Comparison of ENCODE assay signal across 14 cellular contexts in the genomic region with DNA sequence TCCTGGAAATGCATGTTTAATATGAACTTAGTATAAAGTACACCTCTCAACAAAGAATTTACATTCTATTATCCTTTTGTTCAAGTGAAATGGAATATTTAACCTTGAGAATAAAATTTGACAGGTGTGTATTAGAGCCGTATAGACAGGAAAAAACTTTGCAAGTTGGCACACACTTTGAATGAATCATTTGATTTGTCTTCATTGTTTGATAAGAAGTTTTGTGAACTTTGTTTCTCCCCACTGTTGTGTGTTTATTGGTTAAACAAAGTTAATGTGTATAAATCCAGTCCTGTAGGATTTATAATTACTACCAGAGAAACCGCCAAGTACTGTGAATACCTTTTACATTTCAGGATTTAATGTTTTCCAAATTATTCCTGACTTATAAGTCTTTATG. TPM values are rescaled to one million over a fixed set of nuclear protein-coding genes. Genes with fewer than 3 reads are reported as not detected.
DNase-seq lines count a peak whose midpoint lies in the region; ATAC-seq and TF ChIP-seq lines count a peak whose summit lies in the region.
"Had no signal": no experiment of that assay in that cellular context is flagged by ENCODE, and none has a peak within 500 bp of the region (broad histone marks: within the 10 kb centered on the region; RNA-seq: fewer than 3 reads in every experiment).

No MANE protein-coding gene starts in this region.

- no peaks in the 10 kb centered on the region for H3K36me3 ChIP-seq in ACC112 (ENCODE audit: insufficient read depth, low read length)
- H3K36me3 ChIP-seq in HUES6 (ENCODE audit: control insufficient read depth, insufficient read depth, low read length) = no peaks in the 10 kb centered on the region
- H3K36me3 ChIP-seq in colonic mucosa = no peaks in the 10 kb centered on the region
- H3K36me3 ChIP-seq in muscle layer of colon (ENCODE audit: insufficient read depth, low read length) = no peaks in the 10 kb centered on the region

- H3K4me1 ChIP-seq in ACC112 (ENCODE audit: control insufficient read depth, insufficient read depth, low read length, unreplicated experiment) (peaks cover 27% of the 10 kb centered on the region), HUES6 (ENCODE audit: control insufficient read depth, insufficient read depth, low read length) (peaks cover 7% of the 10 kb centered on the region; the same call in 1 of the 2 replicates), colonic mucosa (no peaks in the 10 kb centered on the region), muscle layer of colon (ENCODE audit: insufficient read depth, low read length) (no peaks in the 10 kb centered on the region)

- intact Hi-C loops in colonic mucosa (cut with DNase I) = no loop called here

- H3K9ac ChIP-seq in HUES6 (ENCODE audit: low read length) = no peak overlapping the region
- no peak overlapping the region for H3K9ac ChIP-seq in colonic mucosa (ENCODE audit: low read depth in 2 of 2, low read length in 2 of 2)
- peak overlapping the region; percentile 49 for H3K9ac ChIP-seq in muscle layer of colon (ENCODE audit: low read length)

- ATAC-seq in GM19395 (IDR thresholded peaks at IDR 0.05; ENCODE audit: unreplicated experiment) = no peak

- no peak overlapping the region for H2AFZ ChIP-seq in ACC112 (ENCODE audit: low read length, unreplicated experiment)

- H3K27me3 ChIP-seq in ACC112 (ENCODE audit: insufficient read depth, low read length) (no peaks in the 10 kb centered on the region), HUES6 (ENCODE audit: control insufficient read depth, insufficient read depth, low read length) (no peaks in the 10 kb centered on the region; the same call in 1 of the 2 replicates), colonic mucosa (no peaks in the 10 kb centered on the region), muscle layer of colon (ENCODE audit: control insufficient read depth in 1 of 2, insufficient read depth in 2 of 2, low read length in 2 of 2) (no peaks in the 10 kb centered on the region)

- no peak for TF ChIP-seq CTCF in colonic mucosa (IDR thresholded peaks at IDR 0.05)

- H3K4me3 ChIP-seq in ACC112 (ENCODE audit: low read depth, low read length) = peak overlapping the region; percentile 95
- peak overlapping the region; percentile 97 for H3K4me3 ChIP-seq in HUES6 (ENCODE audit: low read depth, low read length)
- H3K4me3 ChIP-seq in colonic mucosa = no peak overlapping the region
- peak overlapping the region; percentile 81 to 99 for H3K4me3 ChIP-seq in muscle layer of colon (ENCODE audit: low read depth in 1 of 2, low read length in 2 of 2)

- no peak overlapping the region for H3K27ac ChIP-seq in ACC112 (ENCODE audit: low read depth, low read length)
- H3K27ac ChIP-seq in HUES6 (ENCODE audit: low read depth, low read length) = no peak overlapping the region
- H3K27ac ChIP-seq in colonic mucosa = peak overlapping the region; percentile 97
- H3K27ac ChIP-seq in muscle layer of colon (ENCODE audit: low read depth, low read length) = peak overlapping the region; percentile 49

- peaks cover 10% of the 10 kb centered on the region for H3K79me2 ChIP-seq in ACC112 (ENCODE audit: control insufficient read depth, insufficient read depth, low read length, unreplicated experiment)

- DNase-seq in colonic mucosa (no peak), CD1c-positive myeloid dendritic cell (ENCODE audit: extremely low spot score) (no peak), DMS79 treated with DMSO at 0.1 percent for 48 hours (lab: John Stamatoyannopoulos, UW) (no peak)
- DNase-seq in stimulated activated naive CD4-positive, alpha-beta T cell (lab: John Stamatoyannopoulos, UW) = no peak
- DNase-seq: activated CD4-positive, alpha-beta T cell treated with anti-CD3 and anti-CD28 coated beads, Interleukin-2, amount 50 U/mL, for 48 hours; CD4-positive, CD25-positive, alpha-beta regulatory T cell; central memory CD4-positive, alpha-beta T cell; hypothalamus; NCI-H2029; SHP77 treated with DMSO at 0.1 percent for 48 hours had no signal

- no peaks in the 10 kb centered on the region for H3K9me3 ChIP-seq in HUES6 (ENCODE audit: control insufficient read depth, insufficient read depth, low read depth, low read length)
- no peaks in the 10 kb centered on the region for H3K9me3 ChIP-seq in colonic mucosa
- H3K9me3 ChIP-seq in muscle layer of colon (ENCODE audit: low read length) = no peaks in the 10 kb centered on the region

RNA-seq across cellular contexts. Expression of a gene that starts 2.0 kb away (rescaled TPM):
- total RNA-seq in colonic mucosa = 10 to 100 TPM in 1 of 2 donors, 1 to 10 TPM in 1; 6.5 to 14.6 TPM

Comparison
In these comparisons a context has a peak if more than half of its experiments do, and no peak if none do; other contexts are left out.
1. H3K27ac ChIP-seq: peak in colonic mucosa (single experiment) and muscle layer of colon (single experiment); none in ACC112 (single experiment) and HUES6 (single experiment).